1 cellular context compared by ENCODE assay signal in genomic region chr3:125440559-125440955, GRCh38.
TF ChIP-seq lines count a peak whose summit lies in the region.

No MANE protein-coding gene starts in this region.

TF ChIP-seq in IMR-90, 13 proteins besides CTCF, POLR2A, EP300 and RAD21:
- no peak for TF ChIP-seq RCOR1 (IDR thresholded peaks at IDR 0.05; ENCODE audit: insufficient replicate concordance, low read length)
- TF ChIP-seq CEBPB (IDR thresholded peaks at IDR 0.05; ENCODE audit: low read depth, low read length), result no peak
- no peak for TF ChIP-seq ELK1 (IDR thresholded peaks at IDR 0.05; ENCODE audit: borderline replicate concordance, low read depth, low read length)
- no peak for TF ChIP-seq CHD1 (IDR thresholded peaks at IDR 0.05; ENCODE audit: low read depth, low read length)
- TF ChIP-seq SMC3 (IDR thresholded peaks at IDR 0.05; ENCODE audit: low read depth, low read length), result no peak
- TF ChIP-seq MAFK (IDR thresholded peaks at IDR 0.05; ENCODE audit: low read depth, low read length), result no peak
- no peak for TF ChIP-seq FOS (IDR thresholded peaks at IDR 0.05; ENCODE audit: low read depth, low read length)
- TF ChIP-seq BHLHE40 (IDR thresholded peaks at IDR 0.05; ENCODE audit: low read depth, low read length), result no peak
- no peak for TF ChIP-seq NFE2L2 (IDR thresholded peaks at IDR 0.05; ENCODE audit: low read depth, low read length)
- no peak for TF ChIP-seq USF2 (IDR thresholded peaks at IDR 0.05; ENCODE audit: low read depth, low read length)
